Comparison of ENCODE assay signal across 16 cellular contexts in the genomic region with DNA sequence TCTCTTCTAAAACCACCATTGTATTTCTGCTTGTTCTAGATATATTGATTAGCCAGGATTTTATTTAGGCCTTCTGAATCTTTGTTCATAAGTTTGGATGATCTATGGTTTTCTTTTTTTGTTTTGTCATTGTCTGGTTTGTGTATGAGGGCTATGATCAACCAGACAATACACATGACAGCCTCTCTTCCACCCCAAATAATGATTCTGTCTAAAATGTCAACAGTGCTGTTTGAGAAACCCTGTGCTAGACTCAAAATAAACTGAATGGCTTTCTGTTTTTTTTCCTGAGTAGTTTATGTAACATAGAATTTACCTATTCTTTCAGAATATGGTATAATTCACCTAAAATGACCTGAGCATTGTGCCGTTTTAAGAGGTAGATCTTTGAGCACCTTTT.
DNase-seq lines count a peak whose midpoint lies in the region; ATAC-seq, FAIRE-seq and TF ChIP-seq lines count a peak whose summit lies in the region.
"Had no signal": no experiment of that assay in that cellular context is flagged by ENCODE, and none has a peak within 500 bp of the region (broad histone marks: within the 10 kb centered on the region; RNA-seq: fewer than 3 reads in every experiment).

No MANE protein-coding gene starts in this region.

- H3K27ac Mint-ChIP-seq in natural killer cell (peak overlapping the region; percentile 48 to 57), naive B cell (peak overlapping the region in 4 of 6 donors; percentile 19 to 63 (median 60))
- H3K27ac Mint-ChIP-seq in natural killer cell treated with Interleukin-12 subunit alpha and Interleukin-12 subunit beta and Interleukin-15 and Interleukin-18, amount 100 ng/mL, for 72 hours = no peak overlapping the region

- H3K9me3 ChIP-seq in small intestine (ENCODE audit: control insufficient read depth, low read depth) (no peaks in the 10 kb centered on the region), testis (no peaks in the 10 kb centered on the region)

- H3K27me3 Mint-ChIP-seq in natural killer cell (ENCODE audit: low read depth in 2 of 2) (no peaks in the 10 kb centered on the region), naive B cell (no peaks in the 10 kb centered on the region)
- H3K27me3 Mint-ChIP-seq in natural killer cell treated with Interleukin-12 subunit alpha and Interleukin-12 subunit beta and Interleukin-15 and Interleukin-18, amount 100 ng/mL, for 72 hours = no peaks in the 10 kb centered on the region

- H3K4me3 Mint-ChIP-seq in natural killer cell (peak overlapping the region; percentile 31), naive B cell (no peak overlapping the region)
- H3K4me3 Mint-ChIP-seq in natural killer cell treated with Interleukin-12 subunit alpha and Interleukin-12 subunit beta and Interleukin-15 and Interleukin-18, amount 100 ng/mL, for 72 hours = no peak overlapping the region

- H3K36me3 ChIP-seq in small intestine (ENCODE audit: control insufficient read depth in 2 of 2, insufficient read depth in 2 of 2, low read length in 2 of 2) (no peaks in the 10 kb centered on the region), testis (ENCODE audit: low read depth, missing control alignments) (no peaks in the 10 kb centered on the region)

- TF ChIP-seq CTCF in natural killer cell (IDR thresholded peaks at IDR 0.05) = no peak
- no peak for TF ChIP-seq CTCF in testis (IDR thresholded peaks at IDR 0.05)

- intact Hi-C loops in natural killer cell (cut with micrococcal nuclease) (no loop called here), testis (cut with DNase I; ENCODE audit: low total_unique reads) (no loop called here)

- no peak for ATAC-seq in natural killer cell
- ATAC-seq in natural killer cell treated with Interleukin-12 subunit alpha and Interleukin-12 subunit beta and Interleukin-15 and Interleukin-18, amount 100 ng/mL, for 72 hours = no peak
- ATAC-seq in naive B cell (ENCODE audit: low read depth in 2 of 2) = no peak
- ATAC-seq: Panc1 had no signal

- H3K27ac ChIP-seq in small intestine (ENCODE audit: low read depth in 1 of 2, low read length in 1 of 2) (no peak overlapping the region), testis (no peak overlapping the region)
- H3K27ac ChIP-seq: BLaER1 treated with 17β-estradiol and CSF1 and Interleukin-3, amounts not matched to agents 10 nM and 100 nM had no signal

- H3K9me3 Mint-ChIP-seq in natural killer cell (no peaks in the 10 kb centered on the region), naive B cell (peaks cover 0 to 3% (median 0%) of the 10 kb centered on the region in 7 donors)
- no peaks in the 10 kb centered on the region for H3K9me3 Mint-ChIP-seq in natural killer cell treated with Interleukin-12 subunit alpha and Interleukin-12 subunit beta and Interleukin-15 and Interleukin-18, amount 100 ng/mL, for 72 hours

- no peak for DNase-seq in natural killer cell
- DNase-seq in natural killer cell treated with Interleukin-12 subunit alpha and Interleukin-12 subunit beta and Interleukin-15 and Interleukin-18, amount 100 ng/mL, for 72 hours (ENCODE audit: low spot score) = no peak
- peak; percentile 41 for DNase-seq in NCI-H69 (lab: John Stamatoyannopoulos, UW)
- DNase-seq in naive B cell = no peak
- DNase-seq in small intestine = no peak
- DNase-seq in testis = no peak
- no peak for DNase-seq in central memory CD4-positive, alpha-beta T cell
- DNase-seq: KG1, NCI-H1092, NCI-H1436, NCI-H2029, NCI-H2227 treated with DMSO at 0.1 percent for 48 hours, NCI-H510A, NCI-H82 had no signal

- H3K36me3 Mint-ChIP-seq in natural killer cell (no peaks in the 10 kb centered on the region), naive B cell (peaks cover 3% of the 10 kb centered on the region in 2 donors)
- H3K36me3 Mint-ChIP-seq in natural killer cell treated with Interleukin-12 subunit alpha and Interleukin-12 subunit beta and Interleukin-15 and Interleukin-18, amount 100 ng/mL, for 72 hours = no peaks in the 10 kb centered on the region

- H3K4me1 Mint-ChIP-seq in natural killer cell = peaks cover 45 to 50% of the 10 kb centered on the region in 2 donors
- peaks cover 27 to 42% of the 10 kb centered on the region in 2 donors for H3K4me1 Mint-ChIP-seq in natural killer cell treated with Interleukin-12 subunit alpha and Interleukin-12 subunit beta and Interleukin-15 and Interleukin-18, amount 100 ng/mL, for 72 hours (ENCODE audit: low read depth in 2 of 2)
- peaks cover 35 to 55% (median 43%) of the 10 kb centered on the region in 3 donors for H3K4me1 Mint-ChIP-seq in naive B cell

- H3K4me3 ChIP-seq in small intestine (ENCODE audit: low read depth in 1 of 2, low read length in 2 of 2) = no peak overlapping the region
- no peak overlapping the region for H3K4me3 ChIP-seq in testis
- H3K4me3 ChIP-seq: BLaER1 treated with 17β-estradiol and CSF1 and Interleukin-3, amounts not matched to agents 10 nM and 100 nM had no signal

- H3K27me3 ChIP-seq in small intestine (ENCODE audit: control insufficient read depth in 2 of 2, insufficient read depth in 2 of 2, low read length in 2 of 2) (no peaks in the 10 kb centered on the region), testis (no peaks in the 10 kb centered on the region)
- H3K27me3 ChIP-seq: BLaER1 treated with 17β-estradiol and CSF1 and Interleukin-3, amounts not matched to agents 10 nM and 100 nM had no signal

- TF ChIP-seq POLR2A in testis (IDR thresholded peaks at IDR 0.05) = no peak

- H3K4me1 ChIP-seq in small intestine (ENCODE audit: control insufficient read depth in 2 of 2, insufficient read depth in 1 of 2, low read depth in 1 of 2, low read length in 1 of 2) (no peaks in the 10 kb centered on the region), testis (no peaks in the 10 kb centered on the region)
- H3K4me1 ChIP-seq: BLaER1 treated with 17β-estradiol and CSF1 and Interleukin-3, amounts not matched to agents 10 nM and 100 nM had no signal

- FAIRE-seq in small intestine (lab: Jason Lieb, UNC) = no peak

- WGBS in small intestine, 3 donors = 91 to 95% (median 94%) methylated on average over 1 of the region's 1 CpG
- 86 to 88% methylated on average over 1 of the region's 1 CpG for WGBS in testis, 2 donors

Comparison
In these comparisons a context has a peak if more than half of its experiments do, and no peak if none do; other contexts are left out.
1. H3K27ac Mint-ChIP-seq: peak in natural killer cell (2 of 2) and naive B cell (4 of 6); none in natural killer cell treated with Interleukin-12 subunit alpha and Interleukin-12 subunit beta and Interleukin-15 and Interleukin-18, amount 100 ng/mL, for 72 hours (0 of 2).